In genomic region chr7:104553074-104553473, GRCh38 we compare ENCODE assay signal across 28 cellular contexts.
"Had no signal": no experiment of that assay in that cellular context is flagged by ENCODE, and none has a peak within 500 bp of the region (broad histone marks: within the 10 kb centered on the region; RNA-seq: fewer than 3 reads in every experiment).

No MANE protein-coding gene starts in this region.

- H3K36me3 Mint-ChIP-seq: activated naive CD8-positive, alpha-beta T cell treated with anti-CD3 and anti-CD28 coated beads for 36 hours; brain had no signal

- H3K27me3 ChIP-seq: ascending aorta had no signal

- H3K36me3 ChIP-seq: ascending aorta had no signal

- H3K4me1 Mint-ChIP-seq: activated CD4-positive, alpha-beta memory T cell treated with anti-CD3 and anti-CD28 coated beads, Interleukin-2, amount 10 ng/mL, durations not matched to agents 7 days and 5 days; activated CD4-positive, alpha-beta T cell treated with anti-CD3 and anti-CD28 coated beads for 36 hours; activated CD4-positive, alpha-beta T cell treated with anti-CD3 and anti-CD28 coated beads, Interleukin-2, amount 10 ng/mL, durations not matched to agents 7 days and 5 days; activated naive CD8-positive, alpha-beta T cell treated with anti-CD3 and anti-CD28 coated beads for 36 hours; activated naive CD8-positive, alpha-beta T cell treated with anti-CD3 and anti-CD28 coated beads, Interleukin-2, amount 50 U/mL, for 24 hours; brain; endodermal cell had no signal

- H3K4me1 ChIP-seq: ascending aorta had no signal

- H3K4me3 Mint-ChIP-seq: activated CD4-positive, alpha-beta memory T cell treated with anti-CD3 and anti-CD28 coated beads, Interleukin-2, amount 10 ng/mL, durations not matched to agents 7 days and 5 days; activated CD4-positive, alpha-beta T cell treated with anti-CD3 and anti-CD28 coated beads for 36 hours; activated CD4-positive, alpha-beta T cell treated with anti-CD3 and anti-CD28 coated beads, Interleukin-2, amount 10 ng/mL, durations not matched to agents 7 days and 5 days; activated naive CD8-positive, alpha-beta T cell treated with anti-CD3 and anti-CD28 coated beads for 36 hours; activated naive CD8-positive, alpha-beta T cell treated with anti-CD3 and anti-CD28 coated beads, Interleukin-2, amount 50 U/mL, for 24 hours; activated T-cell treated with anti-CD3 and anti-CD28 coated beads, Interleukin-2, amount 50 U/mL, for 24 hours; activated T-cell treated with anti-CD3 and anti-CD28 coated beads, Interleukin-2, amount 50 U/mL, for 72 hours; brain; dendritic cell treated with granulocyte-macrophage colony-stimulating factor and Interleukin-4, amounts not matched to agents 40 ng/mL and 50 ng/mL, for 4 days; endodermal cell had no signal

- H3K27ac Mint-ChIP-seq: activated CD4-positive, alpha-beta memory T cell treated with anti-CD3 and anti-CD28 coated beads, Interleukin-2, amount 10 ng/mL, durations not matched to agents 7 days and 5 days; activated CD4-positive, alpha-beta T cell treated with anti-CD3 and anti-CD28 coated beads for 36 hours; activated CD4-positive, alpha-beta T cell treated with anti-CD3 and anti-CD28 coated beads, Interleukin-2, amount 10 ng/mL, durations not matched to agents 7 days and 5 days; activated naive CD8-positive, alpha-beta T cell treated with anti-CD3 and anti-CD28 coated beads for 36 hours; activated naive CD8-positive, alpha-beta T cell treated with anti-CD3 and anti-CD28 coated beads, Interleukin-2, amount 50 U/mL, for 24 hours; activated T-cell treated with anti-CD3 and anti-CD28 coated beads, Interleukin-2, amount 50 U/mL, for 24 hours; activated T-cell treated with anti-CD3 and anti-CD28 coated beads, Interleukin-2, amount 50 U/mL, for 72 hours; brain; dendritic cell treated with granulocyte-macrophage colony-stimulating factor and Interleukin-4, amounts not matched to agents 40 ng/mL and 50 ng/mL, for 4 days; endodermal cell had no signal

- H3K27ac ChIP-seq: ascending aorta, coronary artery, dorsolateral prefrontal cortex had no signal

- DNase-seq: activated CD4-positive, alpha-beta memory T cell treated with anti-CD3 and anti-CD28 coated beads, Interleukin-2, amount 10 ng/mL, durations not matched to agents 7 days and 5 days; activated CD4-positive, alpha-beta T cell treated with anti-CD3 and anti-CD28 coated beads for 36 hours; activated CD4-positive, alpha-beta T cell treated with anti-CD3 and anti-CD28 coated beads, Interleukin-2, amount 10 ng/mL, durations not matched to agents 7 days and 5 days; activated CD4-positive, alpha-beta T cell treated with anti-CD3 and anti-CD28 coated beads, Interleukin-2, amount 50 U/mL, for 4 hours; activated CD4-positive, CD25-positive, alpha-beta regulatory T cell; activated CD4-positive, CD25-positive, alpha-beta regulatory T cell treated with anti-CD3 and anti-CD28 coated beads, Interleukin-2, amount 50 U/mL, for 72 hours; activated CD8-positive, alpha-beta memory T cell treated with anti-CD3 and anti-CD28 coated beads, Interleukin-2, amount 50 U/mL, for 48 hours; activated gamma-delta T cell; activated naive CD4-positive, alpha-beta T cell; activated naive CD4-positive, alpha-beta T cell treated with anti-CD3 and anti-CD28 coated beads, Interleukin-2, amount 50 U/mL, for 16 hours; activated naive CD8-positive, alpha-beta T cell treated with anti-CD3 and anti-CD28 coated beads for 36 hours; activated naive CD8-positive, alpha-beta T cell treated with anti-CD3 and anti-CD28 coated beads, Interleukin-2, amount 50 U/mL, for 24 hours; activated T-cell treated with anti-CD3 and anti-CD28 coated beads for 4 hours; activated T-cell treated with anti-CD3 and anti-CD28 coated beads, Interleukin-2, amount 50 U/mL, for 24 hours; activated T-cell treated with anti-CD3 and anti-CD28 coated beads, Interleukin-2, amount 50 U/mL, for 72 hours; caudate nucleus; cerebellar nuclear complex; dorsolateral prefrontal cortex; effector memory CD4-positive, alpha-beta T cell; endodermal cell; foreskin fibroblast; head of caudate nucleus; T-helper 2 cell had no signal

- H3K27me3 Mint-ChIP-seq: activated CD4-positive, alpha-beta memory T cell treated with anti-CD3 and anti-CD28 coated beads, Interleukin-2, amount 10 ng/mL, durations not matched to agents 7 days and 5 days; activated CD4-positive, alpha-beta T cell treated with anti-CD3 and anti-CD28 coated beads for 36 hours; activated CD4-positive, alpha-beta T cell treated with anti-CD3 and anti-CD28 coated beads, Interleukin-2, amount 10 ng/mL, durations not matched to agents 7 days and 5 days; activated naive CD8-positive, alpha-beta T cell treated with anti-CD3 and anti-CD28 coated beads for 36 hours; activated naive CD8-positive, alpha-beta T cell treated with anti-CD3 and anti-CD28 coated beads, Interleukin-2, amount 50 U/mL, for 24 hours; activated T-cell treated with anti-CD3 and anti-CD28 coated beads, Interleukin-2, amount 50 U/mL, for 24 hours; dendritic cell treated with granulocyte-macrophage colony-stimulating factor and Interleukin-4, amounts not matched to agents 40 ng/mL and 50 ng/mL, for 4 days had no signal

- H3K9me3 ChIP-seq: ascending aorta had no signal

- ATAC-seq: activated CD4-positive, alpha-beta T cell treated with anti-CD3 and anti-CD28 coated beads for 36 hours; activated naive CD8-positive, alpha-beta T cell treated with anti-CD3 and anti-CD28 coated beads, Interleukin-2, amount 50 U/mL, for 24 hours; activated T-cell treated with anti-CD3 and anti-CD28 coated beads, Interleukin-2, amount 50 U/mL, for 72 hours; esophagus mucosa had no signal

- H3K4me3 ChIP-seq: ascending aorta, coronary artery, dorsolateral prefrontal cortex had no signal
